ENCODE assay signal across 8 cellular contexts in genomic region chr19:48255376-48256303, GRCh38. TPM values are rescaled to one million over a fixed set of nuclear protein-coding genes. Genes with fewer than 3 reads are reported as not detected.
DNase-seq lines count a peak whose midpoint lies in the region; ATAC-seq lines count a peak whose summit lies in the region.

Gene CARD8 (minus strand): TSS chr19:48255912. CDS start chr19:48241020, 14,892 bp downstream.

- no peaks in the 10 kb centered on the region for H3K27me3 ChIP-seq in BLaER1

- H4K20me1 ChIP-seq in BLaER1 = no peaks in the 10 kb centered on the region

- H3K9me3 ChIP-seq in BLaER1 = no peaks in the 10 kb centered on the region

- peaks cover 38 to 63% of the 10 kb centered on the region in 2 donors for H3K4me1 Mint-ChIP-seq in effector memory CD8-positive, alpha-beta T cell (ENCODE audit: low read depth in 2 of 2)

- H3K27me3 Mint-ChIP-seq in effector memory CD8-positive, alpha-beta T cell = no peaks in the 10 kb centered on the region

- ATAC-seq in GM19372 (IDR thresholded peaks at IDR 0.05; ENCODE audit: low read depth, unreplicated experiment) = peak; percentile 54
- peak; percentile 77 for ATAC-seq in effector memory CD8-positive, alpha-beta T cell (replicated peaks)

- H3K4me3 Mint-ChIP-seq in effector memory CD8-positive, alpha-beta T cell = peak within 1 kb of the TSS; percentile 85 to 98

- H3K9ac ChIP-seq in BLaER1 = peak within 1 kb of the TSS; percentile 96

- peak within 1 kb of the TSS; percentile 76 to 98 for H3K27ac Mint-ChIP-seq in effector memory CD8-positive, alpha-beta T cell

- peak; percentile 86 for DNase-seq in HS-5 (ENCODE audit: low read depth)
- DNase-seq in NOMO-1 (lab: John Stamatoyannopoulos, UW; ENCODE audit: unreplicated experiment in 2 of 2) = peak; percentile 86 to 97
- peak; percentile 93 for DNase-seq in activated CD8-positive, alpha-beta memory T cell treated with anti-CD3 and anti-CD28 coated beads for 24 hours
- DNase-seq in effector memory CD8-positive, alpha-beta T cell = peak; percentile 66 to 83 (median 66)
- peak; percentile 92 to 94 for DNase-seq in lung microvascular endothelial cell (ENCODE audit: low read depth in 2 of 2)
- DNase-seq in stimulated activated CD4-positive, alpha-beta T cell treated with anti-CD3 and anti-CD28 coated beads, TNF-alpha, amount 100 ng/mL, for 4 hours (ENCODE audit: low read depth in 3 of 3) = peak; percentile 56 to 66 (median 61)

- peak within 1 kb of the TSS; percentile 74 for H3K4me3 ChIP-seq in BLaER1

- H3K9me3 Mint-ChIP-seq in effector memory CD8-positive, alpha-beta T cell = no peaks in the 10 kb centered on the region

- peak within 1 kb of the TSS; percentile 91 for H3K4me2 ChIP-seq in BLaER1

- H3K27ac ChIP-seq in BLaER1 = peak within 1 kb of the TSS; percentile 95

- H3K36me3 ChIP-seq in BLaER1 = no peaks in the 10 kb centered on the region

- peaks cover 6% of the 10 kb centered on the region for H3K36me3 Mint-ChIP-seq in effector memory CD8-positive, alpha-beta T cell (ENCODE audit: insufficient read depth)

- peaks cover 71% of the 10 kb centered on the region for H3K4me1 ChIP-seq in BLaER1

RNA-seq across cellular contexts. Expression of gene CARD8, which starts in this region (rescaled TPM):
- 55.4 and 69.6 TPM in 2 replicates for total RNA-seq in lung microvascular endothelial cell

Comparison
In these comparisons a context has a peak if more than half of its experiments do, and no peak if none do; other contexts are left out.
1. Peak in every context shown above with its lines: DNase-seq, ATAC-seq, H3K4me3 ChIP-seq and H3K27ac ChIP-seq.